26 cellular contexts compared by ENCODE assay signal in genomic region chr22:47173535-47174021, GRCh38.
DNase-seq lines count a peak whose midpoint lies in the region; ATAC-seq, FAIRE-seq and TF ChIP-seq lines count a peak whose summit lies in the region.
"Had no signal": no experiment of that assay in that cellular context is flagged by ENCODE, and none has a peak within 500 bp of the region (broad histone marks: within the 10 kb centered on the region; RNA-seq: fewer than 3 reads in every experiment).

No MANE protein-coding gene starts in this region.

- H3K36me3 ChIP-seq in neuronal stem cell (replicated peaks in 1 of 2; ENCODE audit: control insufficient read depth in 2 of 2, insufficient read depth in 2 of 2, low read length in 2 of 2) = no peaks in the 10 kb centered on the region
- H3K36me3 ChIP-seq: breast epithelium, SJSA1 had no signal

- H3K4me2 ChIP-seq in neuronal stem cell (ENCODE audit: insufficient read depth, low read length, poor library complexity, severe bottlenecking) = no peak overlapping the region

- no peak for ATAC-seq in Right ventricle myocardium inferior
- ATAC-seq: left colon, T-cell had no signal

- H3K36me3 Mint-ChIP-seq in chondrocyte (ENCODE audit: low read depth) = peaks cover 7% of the 10 kb centered on the region
- H3K36me3 Mint-ChIP-seq in type B pancreatic cell = peaks cover 4% of the 10 kb centered on the region
- peaks cover 13% of the 10 kb centered on the region for H3K36me3 Mint-ChIP-seq in activated naive CD4-positive, alpha-beta T cell treated with anti-CD3 and anti-CD28 coated beads, Interleukin-2, amount 10 ng/mL, durations not matched to agents 7 days and 5 days

- H3K23ac ChIP-seq in neuronal stem cell (ENCODE audit: low read depth, low read length, poor library complexity) = no peak overlapping the region

- no peak overlapping the region for H4K8ac ChIP-seq in neuronal stem cell (ENCODE audit: low read depth, low read length)

- H3K9me3 ChIP-seq in neuronal stem cell (replicated peaks in 1 of 2; ENCODE audit: control insufficient read depth in 2 of 2, insufficient read depth in 1 of 2, low read depth in 1 of 2, low read length in 2 of 2) = peaks cover 0 to 4% of the 10 kb centered on the region in 2 donors
- H3K9me3 ChIP-seq: esophagus squamous epithelium, SJSA1 had no signal

- H3K9me3 Mint-ChIP-seq in chondrocyte (ENCODE audit: low read depth) (no peaks in the 10 kb centered on the region), type B pancreatic cell (no peaks in the 10 kb centered on the region)
- peaks cover 10% of the 10 kb centered on the region for H3K9me3 Mint-ChIP-seq in activated naive CD4-positive, alpha-beta T cell treated with anti-CD3 and anti-CD28 coated beads, Interleukin-2, amount 10 ng/mL, durations not matched to agents 7 days and 5 days

- DNase-seq in cardiac septum (ENCODE audit: low spot score) = peak; percentile 59
- DNase-seq in Right ventricle myocardium inferior (ENCODE audit: missing footprints) = no peak
- peak; percentile 73 for DNase-seq in chondrocyte (ENCODE audit: low spot score)
- no peak for DNase-seq in neuronal stem cell (ENCODE audit: low spot score)
- DNase-seq in type B pancreatic cell (ENCODE audit: extremely low spot score, unreplicated experiment) = peak; percentile 63
- DNase-seq in NOMO-1 treated with dmso at 0.1 percent for 144 hours (lab: John Stamatoyannopoulos, UW; ENCODE audit: unreplicated experiment) = no peak
- DNase-seq in urothelium cell line (ENCODE audit: low spot score) = no peak
- no peak for DNase-seq in activated naive CD4-positive, alpha-beta T cell treated with anti-CD3 and anti-CD28 coated beads, Interleukin-2, amount 10 ng/mL, durations not matched to agents 7 days and 5 days
- DNase-seq: activated CD4-positive, alpha-beta memory T cell treated with anti-CD3 and anti-CD28 coated beads for 36 hours; cortex of kidney; DMS153; esophagus squamous epithelium; Karpas-422; mesendoderm; NCI-H1436; NCI-H345; occipital lobe; stimulated activated CD4-positive, alpha-beta T cell treated with anti-CD3 and anti-CD28 coated beads, Interleukin-12 subunit alpha, Interleukin-12 subunit beta, amount 100 ng/mL, for 4 hours; stimulated activated CD4-positive, alpha-beta T cell treated with anti-CD3 and anti-CD28 coated beads, Interleukin-4, amount 100 ng/mL, for 4 hours; stimulated activated naive CD4-positive, alpha-beta T cell treated with Interleukin-2 at 50 U/mL for 16 hours had no signal

- no peak overlapping the region for H3K4me3 ChIP-seq in neuronal stem cell (ENCODE audit: low read length in 2 of 2)
- H3K4me3 ChIP-seq: breast epithelium, esophagus squamous epithelium, SJSA1 had no signal

- no peak for TF ChIP-seq CTCF in chondrocyte (IDR thresholded peaks at IDR 0.05)
- TF ChIP-seq CTCF in type B pancreatic cell (conservative IDR thresholded peaks at IDR 0.05) = no peak

- H2BK12ac ChIP-seq in neuronal stem cell (ENCODE audit: low read length) = no peak overlapping the region

- no peak overlapping the region for H2BK120ac ChIP-seq in neuronal stem cell (ENCODE audit: low read depth, low read length)

- peaks cover 4% of the 10 kb centered on the region for H3K79me1 ChIP-seq in neuronal stem cell (ENCODE audit: low read depth, low read length)

- no peaks in the 10 kb centered on the region for H3K27me3 ChIP-seq in neuronal stem cell (ENCODE audit: control insufficient read depth in 3 of 3, insufficient read depth in 3 of 3, low read depth in 1 of 3, low read length in 3 of 3)
- H3K27me3 ChIP-seq: breast epithelium, esophagus squamous epithelium, SJSA1 had no signal

- intact Hi-C loops in cardiac septum (cut with DNase I) (loop anchor here (10.0 kb wide), 1 partner anchor 239 kb away; no protein-coding TSS in a partner anchor), Right ventricle myocardium inferior (cut with DNase I) (no loop called here)

- no peak overlapping the region for H4K91ac ChIP-seq in neuronal stem cell (ENCODE audit: low read depth, low read length, poor library complexity)

- H3K27ac ChIP-seq in neuronal stem cell (replicated peaks; ENCODE audit: low read length) = no peak overlapping the region
- H3K27ac ChIP-seq: breast epithelium, SJSA1 had no signal

- no peaks in the 10 kb centered on the region for H3K4me1 ChIP-seq in neuronal stem cell (ENCODE audit: control insufficient read depth in 2 of 2, insufficient read depth in 1 of 2, low read depth in 1 of 2, low read length in 2 of 2)
- H3K4me1 ChIP-seq: breast epithelium had no signal

- no peak overlapping the region for H3K4me3 Mint-ChIP-seq in chondrocyte (ENCODE audit: unreplicated experiment)
- no peak overlapping the region for H3K4me3 Mint-ChIP-seq in type B pancreatic cell
- H3K4me3 Mint-ChIP-seq in activated naive CD4-positive, alpha-beta T cell treated with anti-CD3 and anti-CD28 coated beads, Interleukin-2, amount 10 ng/mL, durations not matched to agents 7 days and 5 days = no peak overlapping the region
- H3K4me3 Mint-ChIP-seq: activated CD4-positive, alpha-beta memory T cell treated with anti-CD3 and anti-CD28 coated beads for 36 hours; T-cell had no signal

- no peak overlapping the region for H2AFZ ChIP-seq in neuronal stem cell (ENCODE audit: low read length)

- H3K18ac ChIP-seq in neuronal stem cell (ENCODE audit: low read length) = peak overlapping the region; percentile 64

- peak overlapping the region; percentile 56 for H3K14ac ChIP-seq in neuronal stem cell (ENCODE audit: low read length)

- no peaks in the 10 kb centered on the region for H3K27me3 Mint-ChIP-seq in chondrocyte (ENCODE audit: low read depth)
- H3K27me3 Mint-ChIP-seq in type B pancreatic cell = no peaks in the 10 kb centered on the region
- no peaks in the 10 kb centered on the region for H3K27me3 Mint-ChIP-seq in activated naive CD4-positive, alpha-beta T cell treated with anti-CD3 and anti-CD28 coated beads, Interleukin-2, amount 10 ng/mL, durations not matched to agents 7 days and 5 days
- H3K27me3 Mint-ChIP-seq: activated CD4-positive, alpha-beta memory T cell treated with anti-CD3 and anti-CD28 coated beads for 36 hours; T-cell had no signal

- H2BK5ac ChIP-seq in neuronal stem cell (ENCODE audit: low read length) = peak overlapping the region; percentile 39

- no peak overlapping the region for H3K4ac ChIP-seq in neuronal stem cell (ENCODE audit: low read length)

- CTCF ChIA-PET in activated naive CD4-positive, alpha-beta T cell treated with anti-CD3 and anti-CD28 coated beads, Interleukin-2, amount 10 ng/mL, durations not matched to agents 7 days and 5 days (lab: Charles Lee) = no interaction called here

- no peak overlapping the region for H2BK15ac ChIP-seq in neuronal stem cell (ENCODE audit: low read length)

- no peak for FAIRE-seq in urothelium cell line (lab: Jason Lieb, UNC)
- FAIRE-seq: frontal cortex, H1 had no signal

- no peak overlapping the region for H2AK5ac ChIP-seq in neuronal stem cell (ENCODE audit: low read depth, low read length)

- H3K4me1 Mint-ChIP-seq in chondrocyte (ENCODE audit: low read depth) = no peaks in the 10 kb centered on the region
- no peaks in the 10 kb centered on the region for H3K4me1 Mint-ChIP-seq in type B pancreatic cell (ENCODE audit: unreplicated experiment)
- no peaks in the 10 kb centered on the region for H3K4me1 Mint-ChIP-seq in activated naive CD4-positive, alpha-beta T cell treated with anti-CD3 and anti-CD28 coated beads, Interleukin-2, amount 10 ng/mL, durations not matched to agents 7 days and 5 days
- H3K4me1 Mint-ChIP-seq: T-cell had no signal

- H3K9ac ChIP-seq in neuronal stem cell (ENCODE audit: low read depth, low read length, poor library complexity) = no peak overlapping the region

- WGBS in neuronal stem cell (ENCODE audit: extremely low coverage in 2 of 2, insufficient read length in 2 of 2, insufficient replicate concordance in 1 of 2), 2 donors = no CpG with 5 or more reads among the region's 17 CpGs

- no peak overlapping the region for H3K27ac Mint-ChIP-seq in chondrocyte (ENCODE audit: unreplicated experiment)
- H3K27ac Mint-ChIP-seq in type B pancreatic cell = no peak overlapping the region
- no peak overlapping the region for H3K27ac Mint-ChIP-seq in activated naive CD4-positive, alpha-beta T cell treated with anti-CD3 and anti-CD28 coated beads, Interleukin-2, amount 10 ng/mL, durations not matched to agents 7 days and 5 days
- H3K27ac Mint-ChIP-seq: activated CD4-positive, alpha-beta memory T cell treated with anti-CD3 and anti-CD28 coated beads for 36 hours; T-cell had no signal

Comparison
In these comparisons a context has a peak if more than half of its experiments do, and no peak if none do; other contexts are left out.
1. DNase-seq: peak in cardiac septum (single experiment), chondrocyte (single experiment) and type B pancreatic cell (single experiment); none in Right ventricle myocardium inferior (single experiment), neuronal stem cell (single experiment), NOMO-1 treated with dmso at 0.1 percent for 144 hours (single experiment), urothelium cell line (single experiment) and activated naive CD4-positive, alpha-beta T cell treated with anti-CD3 and anti-CD28 coated beads, Interleukin-2, amount 10 ng/mL, durations not matched to agents 7 days and 5 days (single experiment).